Comparison of ENCODE assay signal across 9 cellular contexts in the genomic region with DNA sequence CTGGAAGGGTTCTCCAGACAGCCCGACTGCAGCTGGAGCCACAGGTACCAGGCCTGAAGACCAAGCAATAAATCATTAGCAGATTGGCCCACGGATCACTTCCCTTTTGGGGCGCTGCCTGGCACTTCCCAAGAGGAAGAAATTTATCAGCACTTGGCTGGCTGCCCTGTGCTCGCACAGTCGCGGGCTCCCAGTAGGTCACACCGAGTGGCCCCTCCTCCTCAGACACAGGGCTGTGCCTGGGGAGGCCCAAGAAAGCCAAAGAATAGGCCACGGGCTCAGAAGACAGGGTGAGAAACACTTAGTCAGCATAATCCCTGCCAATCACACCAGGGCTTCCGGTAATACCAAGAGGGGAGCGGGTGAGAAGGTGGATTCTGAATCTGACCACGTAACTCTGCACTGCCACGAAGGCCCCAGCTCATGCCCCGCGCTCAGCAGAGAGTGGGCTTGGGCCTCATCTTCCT.
DNase-seq lines count a peak whose midpoint lies in the region; ATAC-seq and TF ChIP-seq lines count a peak whose summit lies in the region.
"Had no signal": no experiment of that assay in that cellular context is flagged by ENCODE, and none has a peak within 500 bp of the region (broad histone marks: within the 10 kb centered on the region; RNA-seq: fewer than 3 reads in every experiment).

No MANE protein-coding gene starts in this region.

- H3K4me1 ChIP-seq in tibial artery, result peaks cover 0 to 21% (median 4%) of the 10 kb centered on the region in 4 donors

- intact Hi-C loops in tibial artery (cut with DNase I; ENCODE audit: low total_unique reads), result no loop called here

- no peaks in the 10 kb centered on the region for H3K36me3 ChIP-seq in tibial artery

- H3K4me3 ChIP-seq in tibial artery, result no peak overlapping the region

- peaks cover 0 to 2% of the 10 kb centered on the region in 2 donors for H3K27me3 ChIP-seq in tibial artery

- no peak overlapping the region for H3K27ac ChIP-seq in tibial artery

- DNase-seq in SIG-M5 treated with dmso at 0.1 percent for 504 hours (lab: John Stamatoyannopoulos, UW; ENCODE audit: unreplicated experiment), result peak; percentile 19
- no peak for DNase-seq in SIG-M5 (lab: John Stamatoyannopoulos, UW)
- DNase-seq in UCSD-AML1 (lab: John Stamatoyannopoulos, UW; ENCODE audit: unreplicated experiment), result peak; percentile 37
- DNase-seq in left kidney (ENCODE audit: low read depth, low spot score), result peak; percentile 63
- DNase-seq in tibial artery, result peak; percentile 48 to 72
- no peak for DNase-seq in NCI-H2227 (lab: John Stamatoyannopoulos, UW; ENCODE audit: unreplicated experiment)
- DNase-seq in HuH-7.5 (ENCODE audit: low spot score), result no peak
- DNase-seq: 8988T had no signal

- TF ChIP-seq CTCF in tibial artery (IDR thresholded peaks at IDR 0.05), result no peak

- no peaks in the 10 kb centered on the region for H3K9me3 ChIP-seq in tibial artery

- no peak for ATAC-seq in GM18868 (IDR thresholded peaks at IDR 0.05; ENCODE audit: unreplicated experiment)

Comparison
In these comparisons a context has a peak if more than half of its experiments do, and no peak if none do; other contexts are left out.
1. DNase-seq: peak in SIG-M5 treated with dmso at 0.1 percent for 504 hours (single experiment), UCSD-AML1 (single experiment), left kidney (single experiment) and tibial artery (2 of 2); none in SIG-M5 (single experiment), NCI-H2227 (single experiment) and HuH-7.5 (single experiment).